In genomic region chr16:30956601-30957455, GRCh38 we compare ENCODE assay signal across 8 cellular contexts. TPM values are rescaled to one million over a fixed set of nuclear protein-coding genes. Genes with fewer than 3 reads are reported as not detected.
DNase-seq lines count a peak whose midpoint lies in the region; ATAC-seq and TF ChIP-seq lines count a peak whose summit lies in the region.

No MANE protein-coding gene starts in this region.

- TF ChIP-seq POLR2A in suprapubic skin (IDR thresholded peaks at IDR 0.05): no peak

- peak; percentile 43 for ATAC-seq in GM21381 (IDR thresholded peaks at IDR 0.05; ENCODE audit: unreplicated experiment)

- H3K9me3 ChIP-seq in neutrophil (no peaks in the 10 kb centered on the region), suprapubic skin (no peaks in the 10 kb centered on the region)

- WGBS in suprapubic skin: 67% methylated on average over 13 of the region's 42 CpGs

- H3K27ac ChIP-seq in neutrophil: peak overlapping the region; percentile 98
- H3K27ac ChIP-seq in suprapubic skin: peak overlapping the region; percentile 98

- H3K36me3 ChIP-seq in neutrophil (peaks cover 32% of the 10 kb centered on the region), suprapubic skin (peaks cover 23% of the 10 kb centered on the region)

- H3K4me1 ChIP-seq in neutrophil (ENCODE audit: control insufficient read depth in 1 of 2, insufficient read depth in 1 of 2, low read depth in 1 of 2, low read length in 1 of 2): peaks cover 16 to 17% of the 10 kb centered on the region in 2 experiments
- peaks cover 33% of the 10 kb centered on the region for H3K4me1 ChIP-seq in suprapubic skin

- no peak for TF ChIP-seq CTCF in neutrophil (IDR thresholded peaks at IDR 0.05)
- peak in 1 of 2 donors; percentile 10 for TF ChIP-seq CTCF in suprapubic skin (IDR thresholded peaks at IDR 0.05)

- DNase-seq in CMK (ENCODE audit: low read depth) (peak; percentile 70), SHP77 treated with DMSO at 0.1 percent for 48 hours (lab: John Stamatoyannopoulos, UW) (peak; percentile 65), foreskin melanocyte (peak; percentile 75), suprapubic skin (ENCODE audit: low spot score in 2 of 2) (peak; percentile 93 to 95)
- peak; percentile 86 for DNase-seq in Jurkat, Clone E6-1 (ENCODE audit: low read depth, low spot score)
- DNase-seq in activated gamma-delta T cell treated with anti-CD3 and anti-CD28 coated beads, Interleukin-2, amount 50 U/mL, for 16 hours (ENCODE audit: low read depth): peak; percentile 84

- H3K27me3 ChIP-seq in neutrophil (no peaks in the 10 kb centered on the region), suprapubic skin (no peaks in the 10 kb centered on the region)

- no peak for TF ChIP-seq EP300 in suprapubic skin (IDR thresholded peaks at IDR 0.05)

- H3K4me3 ChIP-seq in Jurkat, Clone E6-1 (ENCODE audit: low read length): peak overlapping the region; percentile 93
- peak overlapping the region; percentile 80 to 89 for H3K4me3 ChIP-seq in neutrophil (ENCODE audit: low read depth in 1 of 2, low read length in 1 of 2)
- peak overlapping the region; percentile 74 for H3K4me3 ChIP-seq in suprapubic skin

RNA-seq across cellular contexts. Expression of gene SETD1A, which starts 0.7 kb away (rescaled TPM):
- polyA plus RNA-seq in Jurkat, Clone E6-1 (2012; ENCODE audit: insufficient read depth, insufficient read length): 18.2 TPM
- 10 to 100 TPM; 12.5 to 14.7 (median 13.7) TPM for total RNA-seq in suprapubic skin

RNA-seq across cellular contexts. Expression of gene ORAI3, which starts 8.0 kb away (rescaled TPM):
- not detected for polyA plus RNA-seq in Jurkat, Clone E6-1 (2012; ENCODE audit: insufficient read depth, insufficient read length)
- 10 to 100 TPM; 25.7 to 41.0 (median 32.7) TPM for total RNA-seq in suprapubic skin

RNA-seq across cellular contexts. Expression of gene HSD3B7, which starts 28.2 kb away (rescaled TPM):
- not detected for polyA plus RNA-seq in Jurkat, Clone E6-1 (2012; ENCODE audit: insufficient read depth, insufficient read length)
- 10 to 100 TPM; 13.2 to 20.8 (median 16.0) TPM for total RNA-seq in suprapubic skin

RNA-seq across cellular contexts. Expression of gene FBXL19, which starts 33.5 kb away (rescaled TPM):
- 24.0 TPM for polyA plus RNA-seq in Jurkat, Clone E6-1 (2012; ENCODE audit: insufficient read depth, insufficient read length)
- total RNA-seq in suprapubic skin: 10 to 100 TPM; 21.7 to 28.7 (median 24.5) TPM

RNA-seq across cellular contexts. Expression of gene STX1B, which starts 53.6 kb away (rescaled TPM):
- 0.75 TPM for polyA plus RNA-seq in Jurkat, Clone E6-1 (2012; ENCODE audit: insufficient read depth, insufficient read length)
- total RNA-seq in suprapubic skin: 1 to 10 TPM in 2 of 4 donors, under 1 TPM in 2; 0.55 to 3.5 (median 2.0) TPM

Comparison
In these comparisons a context has a peak if more than half of its experiments do, and no peak if none do; other contexts are left out.
1. Peak in every context shown above with its lines: DNase-seq, ATAC-seq, H3K4me3 ChIP-seq and H3K27ac ChIP-seq.